10 cellular contexts compared by ENCODE assay signal in genomic region chr12:1530592-1531159, GRCh38.
DNase-seq lines count a peak whose midpoint lies in the region; ATAC-seq, FAIRE-seq and TF ChIP-seq lines count a peak whose summit lies in the region.
"Had no signal": no experiment of that assay in that cellular context is flagged by ENCODE, and none has a peak within 500 bp of the region (broad histone marks: within the 10 kb centered on the region; RNA-seq: fewer than 3 reads in every experiment).

No MANE protein-coding gene starts in this region.

- BruUV-seq in endothelial cell of umbilical vein (replicated peaks; lab: Mats Ljungman, UMichigan) = no TSS peak

- H3K27me3 Mint-ChIP-seq in HFFc6 (ENCODE audit: insufficient read depth) = peaks cover 2% of the 10 kb centered on the region; the same call in 1 of the 2 replicates
- H3K27me3 Mint-ChIP-seq in naive B cell = peaks cover 51 to 75% (median 72%) of the 10 kb centered on the region in 3 donors
- H3K27me3 Mint-ChIP-seq in activated CD8-positive, alpha-beta T cell treated with anti-CD3 and anti-CD28 coated beads for 36 hours = peaks cover 66% of the 10 kb centered on the region

- CTCF ChIA-PET in endothelial cell of umbilical vein (lab: Charles Lee) = interaction anchor here (1.0 kb wide), 1 partner anchor 413 kb away, joined by 7 read pairs; no protein-coding TSS in a partner anchor
- CTCF ChIA-PET in activated CD8-positive, alpha-beta T cell treated with anti-CD3 and anti-CD28 coated beads for 36 hours (lab: Charles Lee) = interaction anchor here (1.5 kb wide), 1 partner anchor 413 kb away, joined by 3 read pairs; no protein-coding TSS in a partner anchor

- H3K36me3 Mint-ChIP-seq in HFFc6 (ENCODE audit: low read depth) = peaks cover 29% of the 10 kb centered on the region
- peaks cover 6 to 7% of the 10 kb centered on the region in 2 donors for H3K36me3 Mint-ChIP-seq in naive B cell
- no peaks in the 10 kb centered on the region for H3K36me3 Mint-ChIP-seq in activated CD8-positive, alpha-beta T cell treated with anti-CD3 and anti-CD28 coated beads for 36 hours (ENCODE audit: low read depth)

- FAIRE-seq in endothelial cell of umbilical vein (lab: Jason Lieb, UNC) = no peak

- dilution Hi-C loops in endothelial cell of umbilical vein (cut with MboI; ENCODE audit: extremely low pct_ligation_motif_present, low sequenced_read_pairs) = no loop called here

- no peaks in the 10 kb centered on the region for H3K36me3 ChIP-seq in endothelial cell of umbilical vein (ENCODE audit: control insufficient read depth in 2 of 2, extremely low read depth in 1 of 2, insufficient read depth in 2 of 2, low read length in 2 of 2)

- H3K4me1 Mint-ChIP-seq in HFFc6 (ENCODE audit: low read depth) = peaks cover 80% of the 10 kb centered on the region
- H3K4me1 Mint-ChIP-seq in naive B cell = peaks cover 24 to 35% (median 27%) of the 10 kb centered on the region in 3 donors
- peaks cover 32% of the 10 kb centered on the region for H3K4me1 Mint-ChIP-seq in activated CD8-positive, alpha-beta T cell treated with anti-CD3 and anti-CD28 coated beads for 36 hours (ENCODE audit: low read depth)

- DNase-seq in AG09309 (ENCODE audit: low read depth) = no peak
- DNase-seq in HFFc6 = no peak
- DNase-seq in endothelial cell of umbilical vein (ENCODE audit: low read depth, low spot score) = no peak
- no peak for DNase-seq in naive B cell
- no peak for DNase-seq in NCI-H82 (lab: John Stamatoyannopoulos, UW)
- no peak for DNase-seq in NCI-H187 treated with DMSO at 0.1 percent for 48 hours (lab: John Stamatoyannopoulos, UW)
- DNase-seq in NCI-H1092 treated with DMSO at 0.1 percent for 48 hours (lab: John Stamatoyannopoulos, UW) = no peak
- no peak for DNase-seq in activated CD8-positive, alpha-beta T cell treated with anti-CD3 and anti-CD28 coated beads for 36 hours
- DNase-seq: NK-92 treated with Interleukin-12 subunit alpha and Interleukin-12 subunit beta, amount 100 ng/mL, for 24 hours; stimulated activated naive CD4-positive, alpha-beta T cell treated with Interleukin-2 at 50 U/mL for 16 hours had no signal

- intact Hi-C loops in endothelial cell of umbilical vein (cut with micrococcal nuclease) = loop anchor here (1.0 kb wide), 1 partner anchor 56 kb away; no protein-coding TSS in a partner anchor
- intact Hi-C loops in activated CD8-positive, alpha-beta T cell treated with anti-CD3 and anti-CD28 coated beads for 36 hours (cut with micrococcal nuclease) = loop anchor here (5.0 kb wide), 1 partner anchor 62 kb away; the partner anchor contains the start of gene FBXL14

- no peaks in the 10 kb centered on the region for H4K20me1 ChIP-seq in endothelial cell of umbilical vein (replicated peaks; ENCODE audit: control insufficient read depth, extremely low read depth, insufficient read depth, low read length)

- no peak for TF ChIP-seq CTCF in AG09309 (IDR thresholded peaks at IDR 0.05; ENCODE audit: control insufficient read depth, insufficient read depth, low read depth, low read length, missing control alignments)
- TF ChIP-seq CTCF in HFFc6 (IDR thresholded peaks at IDR 0.05) = no peak
- no peak for TF ChIP-seq CTCF in endothelial cell of umbilical vein (IDR thresholded peaks at IDR 0.05; ENCODE audit: extremely low read depth in 1 of 2, insufficient read depth in 1 of 2, low read depth in 1 of 2, low read length in 2 of 2)
- no peak for TF ChIP-seq CTCF in activated CD8-positive, alpha-beta T cell treated with anti-CD3 and anti-CD28 coated beads for 36 hours (IDR thresholded peaks at IDR 0.05)

- peak overlapping the region; percentile 44 for H2AFZ ChIP-seq in endothelial cell of umbilical vein (ENCODE audit: low read depth, low read length)

- no peak for TF ChIP-seq POLR2A in endothelial cell of umbilical vein (IDR thresholded peaks at IDR 0.05; ENCODE audit: low read depth, low read length)

- H3K27ac Mint-ChIP-seq in HFFc6 (no peak overlapping the region), naive B cell (no peak overlapping the region)
- no peak overlapping the region for H3K27ac Mint-ChIP-seq in activated CD8-positive, alpha-beta T cell treated with anti-CD3 and anti-CD28 coated beads for 36 hours

- H3K79me2 ChIP-seq in endothelial cell of umbilical vein (ENCODE audit: control insufficient read depth, insufficient read depth, low read length) = no peaks in the 10 kb centered on the region

- POLR2A ChIA-PET in endothelial cell of umbilical vein (lab: Charles Lee) = no interaction called here
- POLR2A ChIA-PET in activated CD8-positive, alpha-beta T cell treated with anti-CD3 and anti-CD28 coated beads for 36 hours (lab: Charles Lee) = no interaction called here

- H3K9me3 ChIP-seq in endothelial cell of umbilical vein (replicated peaks; ENCODE audit: control insufficient read depth, insufficient read depth, low read length) = no peaks in the 10 kb centered on the region

- peak overlapping the region; percentile 90; the same call in 1 of the 2 replicates for H3K4me3 Mint-ChIP-seq in HFFc6
- H3K4me3 Mint-ChIP-seq in naive B cell = peak overlapping the region in 2 of 8 donors; percentile 60 to 66
- H3K4me3 Mint-ChIP-seq in activated CD8-positive, alpha-beta T cell treated with anti-CD3 and anti-CD28 coated beads for 36 hours = no peak overlapping the region

- H3K4me2 ChIP-seq in endothelial cell of umbilical vein (ENCODE audit: insufficient read depth, low read length) = peak overlapping the region; percentile 51

- H3K4me3 ChIP-seq in AG09309 (ENCODE audit: control insufficient read depth, low read depth, low read length) (peak overlapping the region; percentile 65), endothelial cell of umbilical vein (replicated peaks in 1 of 3; ENCODE audit: insufficient read depth in 1 of 3, low read depth in 1 of 3, low read length in 3 of 3) (peak overlapping the region in 1 of 3 experiments; percentile 26)

- H3K27ac ChIP-seq in endothelial cell of umbilical vein (ENCODE audit: insufficient read depth, low read depth, low read length) = no peak overlapping the region

- H3K9me3 Mint-ChIP-seq in HFFc6 (no peaks in the 10 kb centered on the region), naive B cell (peaks cover 0 to 4% (median 0%) of the 10 kb centered on the region in 7 donors)
- no peaks in the 10 kb centered on the region for H3K9me3 Mint-ChIP-seq in activated CD8-positive, alpha-beta T cell treated with anti-CD3 and anti-CD28 coated beads for 36 hours

- peak; percentile 29 to 39 for ATAC-seq in naive B cell (ENCODE audit: low read depth in 2 of 2)
- no peak for ATAC-seq in activated CD8-positive, alpha-beta T cell treated with anti-CD3 and anti-CD28 coated beads for 36 hours

- peaks cover 51 to 63% of the 10 kb centered on the region in 2 experiments for H3K27me3 ChIP-seq in endothelial cell of umbilical vein (ENCODE audit: control insufficient read depth in 2 of 2, insufficient read depth in 2 of 2, low read length in 2 of 2)

- no peaks in the 10 kb centered on the region for H3K9me1 ChIP-seq in endothelial cell of umbilical vein (replicated peaks; ENCODE audit: control insufficient read depth, extremely low read depth, insufficient read depth, low read length)

- H3K9ac ChIP-seq in endothelial cell of umbilical vein (replicated peaks; ENCODE audit: extremely low read depth, insufficient read depth, low read length) = no peak overlapping the region

- H3K4me1 ChIP-seq in endothelial cell of umbilical vein (ENCODE audit: control insufficient read depth, extremely low read depth, insufficient read depth, low read length) = no peaks in the 10 kb centered on the region

TF ChIP-seq in endothelial cell of umbilical vein, 7 proteins besides CTCF, POLR2A, EP300 and RAD21:
- TF ChIP-seq JUN (IDR thresholded peaks at IDR 0.05; ENCODE audit: borderline replicate concordance, insufficient read depth, insufficient read length, low read depth) (no peak), EZH2 (IDR thresholded peaks at IDR 0.05; ENCODE audit: borderline replicate concordance, low read depth, low read length, severe bottlenecking) (peak; percentile 18)
